ENCODE assay signal across 8 cellular contexts in genomic region chr12:106773945-106774807, GRCh38. TPM values are rescaled to one million over a fixed set of nuclear protein-coding genes. Genes with fewer than 3 reads are reported as not detected.
DNase-seq lines count a peak whose midpoint lies in the region; ATAC-seq and TF ChIP-seq lines count a peak whose summit lies in the region.

Gene RIC8B, plus strand, starts transcription at chr12:106774682. Its CDS starts 64 bp downstream, at chr12:106774746.

- intact Hi-C loops in T-helper 1 cell treated with Interleukin-12 subunit alpha and Interleukin-12 subunit beta and Interleukin-4 antibody, amounts not matched to agents 30 ng/mL and 1 ng/mL, for 36 hours (cut with micrococcal nuclease) = loop anchor here (1.0 to 10.0 kb wide), 13 partner anchors 26 to 1667 kb away; partner anchors contain the start of genes CRY1, MTERF2, POLR3B and PRDM4
- intact Hi-C loops in left cardiac atrium (cut with DNase I) = no loop called here

- peak within 1 kb of the TSS; percentile 96 for H3K4me3 ChIP-seq in GM12875 (ENCODE audit: low read depth, low read length)

- no peaks in the 10 kb centered on the region for H3K27me3 Mint-ChIP-seq in progenitor cell of endocrine pancreas

- H3K4me1 Mint-ChIP-seq in progenitor cell of endocrine pancreas (ENCODE audit: low read depth) = peaks cover 24% of the 10 kb centered on the region

- TF ChIP-seq CTCF in GM12875 (IDR thresholded peaks at IDR 0.05; ENCODE audit: borderline replicate concordance, insufficient read depth, low read depth, low read length) (no peak), progenitor cell of endocrine pancreas (IDR thresholded peaks at IDR 0.05; ENCODE audit: unreplicated experiment) (peak; percentile 21)

- peak within 1 kb of the TSS; percentile 89 for H3K4me3 Mint-ChIP-seq in progenitor cell of endocrine pancreas (ENCODE audit: low read depth)

- H3K36me3 Mint-ChIP-seq in progenitor cell of endocrine pancreas (ENCODE audit: insufficient read depth) = peaks cover 2% of the 10 kb centered on the region

- H3K27ac Mint-ChIP-seq in progenitor cell of endocrine pancreas = peak within 1 kb of the TSS; percentile 100

- DNase-seq in NCI-H1436 treated with DMSO at 0.1 percent for 48 hours (lab: John Stamatoyannopoulos, UW) = peak; percentile 94
- peak; percentile 97 for DNase-seq in amniotic stem cell (lab: John Stamatoyannopoulos, UW)
- peak; percentile 96 for DNase-seq in left cardiac atrium
- DNase-seq in progenitor cell of endocrine pancreas (ENCODE audit: low spot score, unreplicated experiment) = peak; percentile 90
- DNase-seq in ureter (ENCODE audit: low spot score) = peak; percentile 97

- ATAC-seq in HG02798 (IDR thresholded peaks at IDR 0.05; ENCODE audit: poor library complexity, unreplicated experiment) = peak; percentile 89
- ATAC-seq in left cardiac atrium = peak; percentile 95 to 98

- H3K9me3 Mint-ChIP-seq in progenitor cell of endocrine pancreas (ENCODE audit: low read depth) = no peaks in the 10 kb centered on the region

RNA-seq across cellular contexts. Expression of gene RIC8B, which starts in this region (rescaled TPM):
- total RNA-seq in T-helper 1 cell treated with Interleukin-12 subunit alpha and Interleukin-12 subunit beta and Interleukin-4 antibody, amounts not matched to agents 30 ng/mL and 1 ng/mL, for 36 hours = 14.4 and 15.9 TPM in 2 replicates
- total RNA-seq in left cardiac atrium (10 to 100 TPM; 16.0 to 21.5 TPM), progenitor cell of endocrine pancreas (24.7 and 28.1 TPM in 2 replicates), ureter (26.6 TPM)

Comparison
In these comparisons a context has a peak if more than half of its experiments do, and no peak if none do; other contexts are left out.
1. Peak in every context shown above with its lines: DNase-seq, ATAC-seq and H3K4me3 ChIP-seq.